ENCODE assay signal across 8 cellular contexts in genomic region chr10:24951201-24952145, GRCh38. TPM values are rescaled to one million over a fixed set of nuclear protein-coding genes. Genes with fewer than 3 reads are reported as not detected.
DNase-seq lines count a peak whose midpoint lies in the region; ATAC-seq and TF ChIP-seq lines count a peak whose summit lies in the region.

No MANE protein-coding gene starts in this region.

- H3K27me3 ChIP-seq in BJ (ENCODE audit: control insufficient read depth, insufficient read depth, low read length) (no peaks in the 10 kb centered on the region), Peyer's patch (no peaks in the 10 kb centered on the region), duodenal mucosa (ENCODE audit: control insufficient read depth in 1 of 2, insufficient read depth in 2 of 2, low read length in 2 of 2) (no peaks in the 10 kb centered on the region), lung (ENCODE audit: control insufficient read depth, insufficient read depth) (no peaks in the 10 kb centered on the region), thyroid gland (no peaks in the 10 kb centered on the region)

- peak; percentile 14 for ATAC-seq in GM21390 (IDR thresholded peaks at IDR 0.05; ENCODE audit: unreplicated experiment)
- no peak for ATAC-seq in lung (ENCODE audit: insufficient read depth, low FRiP score)
- ATAC-seq in HG03280 (IDR thresholded peaks at IDR 0.05; ENCODE audit: unreplicated experiment), result no peak

- H3K36me3 ChIP-seq in BJ (ENCODE audit: control insufficient read depth, insufficient read depth, low read length) (no peaks in the 10 kb centered on the region), Peyer's patch (no peaks in the 10 kb centered on the region), duodenal mucosa (ENCODE audit: control insufficient read depth in 1 of 2, insufficient read depth in 2 of 2, low read length in 2 of 2) (no peaks in the 10 kb centered on the region), lung (ENCODE audit: control insufficient read depth in 2 of 2, insufficient read depth in 2 of 2, low read length in 2 of 2) (no peaks in the 10 kb centered on the region), thyroid gland (no peaks in the 10 kb centered on the region)

- intact Hi-C loops in thyroid gland (cut with DNase I), result no loop called here

- TF ChIP-seq CTCF in BJ (IDR thresholded peaks at IDR 0.05; ENCODE audit: insufficient read depth, low read depth, low read length), result no peak
- no peak for TF ChIP-seq CTCF in Peyer's patch (IDR thresholded peaks at IDR 0.05)
- TF ChIP-seq CTCF in lung (IDR thresholded peaks at IDR 0.05; ENCODE audit: control extremely low read depth, extremely low read depth), result no peak
- no peak for TF ChIP-seq CTCF in thyroid gland (IDR thresholded peaks at IDR 0.05)

- peak overlapping the region; percentile 62 to 79 for H3K9ac ChIP-seq in duodenal mucosa (ENCODE audit: low read depth in 1 of 2, low read length in 2 of 2)

- TF ChIP-seq POLR2A in Peyer's patch (IDR thresholded peaks at IDR 0.05) (peak in 1 of 2 donors; percentile 16), thyroid gland (IDR thresholded peaks at IDR 0.05) (no peak)

- H3K4me1 ChIP-seq in Peyer's patch, result peaks cover 0 to 15% (median 0%) of the 10 kb centered on the region in 4 donors
- peaks cover 19 to 27% of the 10 kb centered on the region in 2 donors for H3K4me1 ChIP-seq in duodenal mucosa (ENCODE audit: control insufficient read depth in 1 of 2, insufficient read depth in 2 of 2, low read length in 2 of 2)
- H3K4me1 ChIP-seq in lung (ENCODE audit: control insufficient read depth in 2 of 2, insufficient read depth in 2 of 2, low read length in 2 of 2), result no peaks in the 10 kb centered on the region
- H3K4me1 ChIP-seq in thyroid gland, result peaks cover 7 to 15% of the 10 kb centered on the region in 2 donors

- H3K27ac ChIP-seq in Peyer's patch (peak overlapping the region; percentile 75 to 88 (median 78)), duodenal mucosa (ENCODE audit: low read depth, low read length) (peak overlapping the region; percentile 27), lung (ENCODE audit: low read depth in 1 of 2, low read length in 1 of 2) (peak overlapping the region; percentile 54), thyroid gland (peak overlapping the region in 2 of 3 donors; percentile 64 to 78)

- DNase-seq in BJ (ENCODE audit: low read depth), result no peak
- peak in 2 of 3 donors; percentile 57 to 66 for DNase-seq in Peyer's patch
- DNase-seq in lung (ENCODE audit: low spot score), result no peak
- DNase-seq in thyroid gland, result peak; percentile 7 to 13
- no peak for DNase-seq in GM19238 (ENCODE audit: insufficient read length, low spot score)

- H3K9me3 ChIP-seq in Peyer's patch (no peaks in the 10 kb centered on the region), duodenal mucosa (ENCODE audit: control insufficient read depth in 1 of 2, low read length in 2 of 2) (no peaks in the 10 kb centered on the region), lung (ENCODE audit: control insufficient read depth in 2 of 2, insufficient read depth in 1 of 2, low read length in 1 of 2) (no peaks in the 10 kb centered on the region), thyroid gland (no peaks in the 10 kb centered on the region)

- POLR2A ChIA-PET in BJ (lab: Charles Lee), result no interaction called here

- CTCF ChIA-PET in BJ (lab: Yijun Ruan, JAX), result interaction anchor here (0.7 to 0.8 kb wide), 3 partner anchors 28 to 201 kb away, joined by 3 read pairs; no protein-coding TSS in a partner anchor

- WGBS in lung, 2 donors, result 53 to 58% methylated on average over 10 of the region's 10 CpGs
- WGBS in thyroid gland, 2 donors, result 52 to 55% methylated on average over 10 of the region's 10 CpGs

- peak overlapping the region; percentile 55 for H3K4me3 ChIP-seq in BJ (ENCODE audit: low read depth, low read length)
- peak overlapping the region; percentile 65 to 93 (median 74) for H3K4me3 ChIP-seq in Peyer's patch
- H3K4me3 ChIP-seq in duodenal mucosa (ENCODE audit: low read depth in 1 of 2, low read length in 2 of 2), result peak overlapping the region; percentile 72 to 82
- no peak overlapping the region for H3K4me3 ChIP-seq in lung
- H3K4me3 ChIP-seq in thyroid gland (replicated peaks in 1 of 3), result peak overlapping the region in 1 of 3 donors; percentile 63

RNA-seq across cellular contexts. Expression of gene PRTFDC1, which starts 0.9 kb away (rescaled TPM):
- polyA plus RNA-seq in BJ (2011; rRNA removed), result 8.1 and 18.6 TPM in 2 replicates
- polyA minus RNA-seq in BJ (2011; rRNA and poly(A)+ RNA removed), result 4.9 and 5.7 TPM in 2 replicates
- total RNA-seq in Peyer's patch, result 10 to 100 TPM in 2 of 4 donors, 1 to 10 TPM in 2; 3.4 to 20.6 (median 13.9) TPM
- total RNA-seq in lung, result 10 to 100 TPM in 1 of 2 donors, 1 to 10 TPM in 1; 4.0 to 12.5 TPM
- polyA plus RNA-seq in lung, result 1 to 10 TPM; 1.6 to 2.1 TPM
- total RNA-seq in thyroid gland, result 1 to 10 TPM; 2.9 to 8.7 (median 5.6) TPM

Comparison
In these comparisons a context has a peak if more than half of its experiments do, and no peak if none do; other contexts are left out.
1. DNase-seq: peak in Peyer's patch (2 of 3) and thyroid gland (2 of 2); none in BJ (single experiment), lung (single experiment) and GM19238 (single experiment).
2. H3K27ac ChIP-seq: peak in every context shown above with its lines; median percentile 78 in Peyer's patch; 71 in thyroid gland; 54 in lung; 27 in duodenal mucosa.